ENCODE assay signal across 15 cellular contexts in the genomic region with DNA sequence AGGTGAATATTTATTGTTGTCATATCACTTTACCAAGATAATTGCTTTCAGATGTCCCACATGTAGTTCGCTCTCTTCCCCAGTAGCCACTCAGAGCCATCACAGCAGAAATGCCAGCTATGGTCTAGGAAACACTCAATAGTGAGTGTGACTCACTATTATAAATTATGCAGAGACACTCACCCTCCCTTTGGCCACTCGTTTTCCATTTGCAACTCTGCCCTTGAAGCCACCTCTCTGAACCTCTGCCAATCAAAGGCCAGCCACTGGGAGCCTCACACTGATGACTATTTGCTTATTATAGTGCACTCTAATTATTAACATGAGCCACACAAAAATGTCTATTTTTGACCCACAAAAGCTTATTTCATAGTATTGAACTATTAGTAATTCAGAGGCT.
"Had no signal": no experiment of that assay in that cellular context is flagged by ENCODE, and none has a peak within 500 bp of the region (broad histone marks: within the 10 kb centered on the region; RNA-seq: fewer than 3 reads in every experiment).

No MANE protein-coding gene starts in this region.

- H3K27me3 ChIP-seq: foreskin keratinocyte, ovary, right lobe of liver, tibial artery, upper lobe of right lung, vagina had no signal

- H3K36me3 ChIP-seq: lower lobe of right lung, ovary, right lobe of liver, tibial artery, upper lobe of right lung, vagina had no signal

- H3K27ac ChIP-seq: foreskin keratinocyte, lower lobe of right lung, ovary, right lobe of liver, tibial artery, upper lobe of right lung, vagina had no signal

- H3K9me3 ChIP-seq: lower lobe of right lung, ovary, right lobe of liver, tibial artery, upper lobe of right lung, vagina had no signal

- H3K4me1 ChIP-seq: foreskin keratinocyte, lower lobe of right lung, right lobe of liver, tibial artery, upper lobe of right lung, vagina had no signal

- H3K4me3 ChIP-seq: lower lobe of right lung, ovary, right lobe of liver, tibial artery, upper lobe of right lung, vagina had no signal

- ATAC-seq: esophagus mucosa; foreskin keratinocyte; left lobe of liver; lower lobe of right lung; natural killer cell; right lobe of liver; stimulated activated memory B cell treated with anti-CD40 and anti-IgM and Interleukin-4, amounts not matched to agents 10 μg/mL and 1 μg/mL and 100 μg/mL, for 72 hours; upper lobe of right lung had no signal

- DNase-seq: effector memory CD4-positive, alpha-beta T cell; foreskin keratinocyte; hippocampal formation; lower lobe of right lung; natural killer cell; nucleus accumbens; ovary; right lobe of liver; stimulated activated CD4-positive, alpha-beta T cell treated with anti-CD3 and anti-CD28 coated beads, Interleukin-4, amount 100 ng/mL, for 24 hours; tibial artery; upper lobe of right lung had no signal
